In the genomic region with DNA sequence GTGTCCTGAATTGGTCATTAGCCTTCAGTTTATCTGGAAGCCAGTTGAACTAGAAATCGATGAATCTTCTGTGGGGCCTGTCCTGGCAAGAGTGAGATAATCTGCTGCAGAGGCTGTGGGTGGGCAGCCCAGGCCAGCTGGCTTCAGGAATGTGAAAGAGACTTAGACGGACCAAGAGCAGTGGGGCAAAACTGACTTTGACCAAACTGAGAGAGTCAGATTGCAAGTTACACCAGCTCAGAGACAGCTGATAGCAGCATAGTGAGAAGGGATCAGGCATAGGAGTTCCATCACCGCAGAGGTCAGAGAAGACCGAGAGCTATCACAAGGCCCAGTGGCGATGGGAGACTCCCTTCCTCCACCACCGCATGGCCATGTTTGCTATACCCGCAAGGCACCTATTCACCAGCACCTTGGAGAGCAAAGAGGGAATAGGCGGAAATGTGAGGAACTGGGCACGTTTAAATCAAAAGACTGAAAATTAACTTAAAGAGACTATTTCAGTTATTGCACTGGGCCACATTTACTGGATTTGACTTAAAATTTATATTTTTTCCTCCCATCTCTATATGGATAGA, we compare ENCODE assay signal across 1 cellular context.
TF ChIP-seq lines count a peak whose summit lies in the region.

No MANE protein-coding gene starts in this region.

TF ChIP-seq in WTC11, 78 proteins besides CTCF, POLR2A, EP300 and RAD21:
- TF ChIP-seq, protein P1, sequence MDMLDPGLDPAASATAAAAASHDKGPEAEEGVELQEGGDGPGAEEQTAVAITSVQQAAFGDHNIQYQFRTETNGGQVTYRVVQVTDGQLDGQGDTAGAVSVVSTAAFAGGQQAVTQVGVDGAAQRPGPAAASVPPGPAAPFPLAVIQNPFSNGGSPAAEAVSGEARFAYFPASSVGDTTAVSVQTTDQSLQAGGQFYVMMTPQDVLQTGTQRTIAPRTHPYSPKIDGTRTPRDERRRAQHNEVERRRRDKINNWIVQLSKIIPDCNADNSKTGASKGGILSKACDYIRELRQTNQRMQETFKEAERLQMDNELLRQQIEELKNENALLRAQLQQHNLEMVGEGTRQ (CRISPR knock-in tag; IDR thresholded peaks at IDR 0.05), result no peak
- TF ChIP-seq, protein P2, sequence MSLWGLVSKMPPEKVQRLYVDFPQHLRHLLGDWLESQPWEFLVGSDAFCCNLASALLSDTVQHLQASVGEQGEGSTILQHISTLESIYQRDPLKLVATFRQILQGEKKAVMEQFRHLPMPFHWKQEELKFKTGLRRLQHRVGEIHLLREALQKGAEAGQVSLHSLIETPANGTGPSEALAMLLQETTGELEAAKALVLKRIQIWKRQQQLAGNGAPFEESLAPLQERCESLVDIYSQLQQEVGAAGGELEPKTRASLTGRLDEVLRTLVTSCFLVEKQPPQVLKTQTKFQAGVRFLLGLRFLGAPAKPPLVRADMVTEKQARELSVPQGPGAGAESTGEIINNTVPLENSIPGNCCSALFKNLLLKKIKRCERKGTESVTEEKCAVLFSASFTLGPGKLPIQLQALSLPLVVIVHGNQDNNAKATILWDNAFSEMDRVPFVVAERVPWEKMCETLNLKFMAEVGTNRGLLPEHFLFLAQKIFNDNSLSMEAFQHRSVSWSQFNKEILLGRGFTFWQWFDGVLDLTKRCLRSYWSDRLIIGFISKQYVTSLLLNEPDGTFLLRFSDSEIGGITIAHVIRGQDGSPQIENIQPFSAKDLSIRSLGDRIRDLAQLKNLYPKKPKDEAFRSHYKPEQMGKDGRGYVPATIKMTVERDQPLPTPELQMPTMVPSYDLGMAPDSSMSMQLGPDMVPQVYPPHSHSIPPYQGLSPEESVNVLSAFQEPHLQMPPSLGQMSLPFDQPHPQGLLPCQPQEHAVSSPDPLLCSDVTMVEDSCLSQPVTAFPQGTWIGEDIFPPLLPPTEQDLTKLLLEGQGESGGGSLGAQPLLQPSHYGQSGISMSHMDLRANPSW (CRISPR knock-in tag; conservative IDR thresholded peaks at IDR 0.05; ENCODE audit: low read depth), result no peak
- TF ChIP-seq, protein P3, sequence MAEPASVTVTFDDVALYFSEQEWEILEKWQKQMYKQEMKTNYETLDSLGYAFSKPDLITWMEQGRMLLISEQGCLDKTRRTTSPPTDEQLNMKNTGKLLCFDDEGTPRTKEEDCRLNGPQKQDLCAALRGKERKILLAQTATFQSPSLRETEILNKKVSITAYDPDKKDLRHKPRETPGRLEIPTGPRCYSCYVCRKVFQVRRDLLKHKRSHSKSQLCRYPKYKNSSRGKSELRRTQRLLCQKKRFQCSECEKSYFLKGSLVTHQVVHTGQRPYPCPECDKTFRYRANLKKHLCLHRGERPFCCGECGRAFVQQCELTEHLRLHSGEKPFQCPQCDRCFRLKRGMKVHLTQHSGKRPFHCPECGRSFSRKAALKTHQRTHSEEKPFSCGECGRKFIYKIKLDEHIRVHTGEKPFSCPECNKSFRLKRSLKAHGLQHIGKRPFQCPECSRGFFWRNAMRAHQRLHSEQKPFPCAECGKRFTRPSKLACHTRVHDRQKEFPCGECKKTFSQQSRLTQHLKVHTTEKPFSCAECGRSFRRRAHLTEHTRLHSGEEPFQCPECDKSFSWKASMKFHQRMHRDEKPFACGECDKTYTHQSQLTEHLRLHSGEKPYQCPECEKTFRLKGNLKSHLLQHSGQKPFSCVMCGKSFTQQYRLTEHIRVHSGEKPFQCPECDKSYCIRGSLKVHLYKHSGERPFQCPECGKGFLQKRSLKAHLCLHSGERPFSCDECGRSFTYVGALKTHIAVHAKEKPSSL (CRISPR knock-in tag; conservative IDR thresholded peaks at IDR 0.05), result no peak
- TF ChIP-seq ZNF671 (CRISPR knock-in tag; IDR thresholded peaks at IDR 0.05) (no peak), FOXK1 (CRISPR knock-in tag; IDR thresholded peaks at IDR 0.05) (no peak), ZNF396 (CRISPR knock-in tag; IDR thresholded peaks at IDR 0.05; ENCODE audit: borderline replicate concordance) (no peak), MXD4 (CRISPR knock-in tag; IDR thresholded peaks at IDR 0.05; ENCODE audit: borderline replicate concordance) (no peak), ZNF263 (CRISPR knock-in tag; IDR thresholded peaks at IDR 0.05; ENCODE audit: low read depth) (no peak), PRRX2 (CRISPR knock-in tag; IDR thresholded peaks at IDR 0.05) (no peak), IRF2 (CRISPR knock-in tag; IDR thresholded peaks at IDR 0.05; ENCODE audit: borderline replicate concordance, low read depth) (no peak), GTF2I (CRISPR knock-in tag; conservative IDR thresholded peaks at IDR 0.05) (no peak)
- TF ChIP-seq, protein P4, sequence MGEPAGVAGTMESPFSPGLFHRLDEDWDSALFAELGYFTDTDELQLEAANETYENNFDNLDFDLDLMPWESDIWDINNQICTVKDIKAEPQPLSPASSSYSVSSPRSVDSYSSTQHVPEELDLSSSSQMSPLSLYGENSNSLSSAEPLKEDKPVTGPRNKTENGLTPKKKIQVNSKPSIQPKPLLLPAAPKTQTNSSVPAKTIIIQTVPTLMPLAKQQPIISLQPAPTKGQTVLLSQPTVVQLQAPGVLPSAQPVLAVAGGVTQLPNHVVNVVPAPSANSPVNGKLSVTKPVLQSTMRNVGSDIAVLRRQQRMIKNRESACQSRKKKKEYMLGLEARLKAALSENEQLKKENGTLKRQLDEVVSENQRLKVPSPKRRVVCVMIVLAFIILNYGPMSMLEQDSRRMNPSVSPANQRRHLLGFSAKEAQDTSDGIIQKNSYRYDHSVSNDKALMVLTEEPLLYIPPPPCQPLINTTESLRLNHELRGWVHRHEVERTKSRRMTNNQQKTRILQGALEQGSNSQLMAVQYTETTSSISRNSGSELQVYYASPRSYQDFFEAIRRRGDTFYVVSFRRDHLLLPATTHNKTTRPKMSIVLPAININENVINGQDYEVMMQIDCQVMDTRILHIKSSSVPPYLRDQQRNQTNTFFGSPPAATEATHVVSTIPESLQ (CRISPR knock-in tag; IDR thresholded peaks at IDR 0.05), result no peak
- TF ChIP-seq, protein P5, sequence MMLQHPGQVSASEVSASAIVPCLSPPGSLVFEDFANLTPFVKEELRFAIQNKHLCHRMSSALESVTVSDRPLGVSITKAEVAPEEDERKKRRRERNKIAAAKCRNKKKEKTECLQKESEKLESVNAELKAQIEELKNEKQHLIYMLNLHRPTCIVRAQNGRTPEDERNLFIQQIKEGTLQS (CRISPR knock-in tag; conservative IDR thresholded peaks at IDR 0.05), result no peak
- TF ChIP-seq, protein P6, sequence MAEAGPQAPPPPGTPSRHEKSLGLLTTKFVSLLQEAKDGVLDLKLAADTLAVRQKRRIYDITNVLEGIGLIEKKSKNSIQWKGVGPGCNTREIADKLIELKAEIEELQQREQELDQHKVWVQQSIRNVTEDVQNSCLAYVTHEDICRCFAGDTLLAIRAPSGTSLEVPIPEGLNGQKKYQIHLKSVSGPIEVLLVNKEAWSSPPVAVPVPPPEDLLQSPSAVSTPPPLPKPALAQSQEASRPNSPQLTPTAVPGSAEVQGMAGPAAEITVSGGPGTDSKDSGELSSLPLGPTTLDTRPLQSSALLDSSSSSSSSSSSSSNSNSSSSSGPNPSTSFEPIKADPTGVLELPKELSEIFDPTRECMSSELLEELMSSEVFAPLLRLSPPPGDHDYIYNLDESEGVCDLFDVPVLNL (CRISPR knock-in tag; IDR thresholded peaks at IDR 0.05; ENCODE audit: borderline replicate concordance, low read depth), result no peak
- TF ChIP-seq, protein P7, sequence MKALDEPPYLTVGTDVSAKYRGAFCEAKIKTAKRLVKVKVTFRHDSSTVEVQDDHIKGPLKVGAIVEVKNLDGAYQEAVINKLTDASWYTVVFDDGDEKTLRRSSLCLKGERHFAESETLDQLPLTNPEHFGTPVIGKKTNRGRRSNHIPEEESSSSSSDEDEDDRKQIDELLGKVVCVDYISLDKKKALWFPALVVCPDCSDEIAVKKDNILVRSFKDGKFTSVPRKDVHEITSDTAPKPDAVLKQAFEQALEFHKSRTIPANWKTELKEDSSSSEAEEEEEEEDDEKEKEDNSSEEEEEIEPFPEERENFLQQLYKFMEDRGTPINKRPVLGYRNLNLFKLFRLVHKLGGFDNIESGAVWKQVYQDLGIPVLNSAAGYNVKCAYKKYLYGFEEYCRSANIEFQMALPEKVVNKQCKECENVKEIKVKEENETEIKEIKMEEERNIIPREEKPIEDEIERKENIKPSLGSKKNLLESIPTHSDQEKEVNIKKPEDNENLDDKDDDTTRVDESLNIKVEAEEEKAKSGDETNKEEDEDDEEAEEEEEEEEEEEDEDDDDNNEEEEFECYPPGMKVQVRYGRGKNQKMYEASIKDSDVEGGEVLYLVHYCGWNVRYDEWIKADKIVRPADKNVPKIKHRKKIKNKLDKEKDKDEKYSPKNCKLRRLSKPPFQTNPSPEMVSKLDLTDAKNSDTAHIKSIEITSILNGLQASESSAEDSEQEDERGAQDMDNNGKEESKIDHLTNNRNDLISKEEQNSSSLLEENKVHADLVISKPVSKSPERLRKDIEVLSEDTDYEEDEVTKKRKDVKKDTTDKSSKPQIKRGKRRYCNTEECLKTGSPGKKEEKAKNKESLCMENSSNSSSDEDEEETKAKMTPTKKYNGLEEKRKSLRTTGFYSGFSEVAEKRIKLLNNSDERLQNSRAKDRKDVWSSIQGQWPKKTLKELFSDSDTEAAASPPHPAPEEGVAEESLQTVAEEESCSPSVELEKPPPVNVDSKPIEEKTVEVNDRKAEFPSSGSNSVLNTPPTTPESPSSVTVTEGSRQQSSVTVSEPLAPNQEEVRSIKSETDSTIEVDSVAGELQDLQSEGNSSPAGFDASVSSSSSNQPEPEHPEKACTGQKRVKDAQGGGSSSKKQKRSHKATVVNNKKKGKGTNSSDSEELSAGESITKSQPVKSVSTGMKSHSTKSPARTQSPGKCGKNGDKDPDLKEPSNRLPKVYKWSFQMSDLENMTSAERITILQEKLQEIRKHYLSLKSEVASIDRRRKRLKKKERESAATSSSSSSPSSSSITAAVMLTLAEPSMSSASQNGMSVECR (CRISPR knock-in tag; IDR thresholded peaks at IDR 0.05; ENCODE audit: borderline replicate concordance), result no peak
- TF ChIP-seq, protein P8, sequence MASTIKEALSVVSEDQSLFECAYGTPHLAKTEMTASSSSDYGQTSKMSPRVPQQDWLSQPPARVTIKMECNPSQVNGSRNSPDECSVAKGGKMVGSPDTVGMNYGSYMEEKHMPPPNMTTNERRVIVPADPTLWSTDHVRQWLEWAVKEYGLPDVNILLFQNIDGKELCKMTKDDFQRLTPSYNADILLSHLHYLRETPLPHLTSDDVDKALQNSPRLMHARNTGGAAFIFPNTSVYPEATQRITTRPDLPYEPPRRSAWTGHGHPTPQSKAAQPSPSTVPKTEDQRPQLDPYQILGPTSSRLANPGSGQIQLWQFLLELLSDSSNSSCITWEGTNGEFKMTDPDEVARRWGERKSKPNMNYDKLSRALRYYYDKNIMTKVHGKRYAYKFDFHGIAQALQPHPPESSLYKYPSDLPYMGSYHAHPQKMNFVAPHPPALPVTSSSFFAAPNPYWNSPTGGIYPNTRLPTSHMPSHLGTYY (CRISPR knock-in tag; IDR thresholded peaks at IDR 0.05), result no peak
- TF ChIP-seq, protein P9, sequence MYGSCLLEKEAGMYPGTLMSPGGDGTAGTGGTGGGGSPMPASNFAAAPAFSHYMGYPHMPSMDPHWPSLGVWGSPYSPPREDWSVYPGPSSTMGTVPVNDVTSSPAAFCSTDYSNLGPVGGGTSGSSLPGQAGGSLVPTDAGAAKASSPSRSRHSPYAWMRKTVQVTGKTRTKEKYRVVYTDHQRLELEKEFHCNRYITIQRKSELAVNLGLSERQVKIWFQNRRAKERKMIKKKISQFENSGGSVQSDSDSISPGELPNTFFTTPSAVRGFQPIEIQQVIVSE (CRISPR knock-in tag; IDR thresholded peaks at IDR 0.05; ENCODE audit: borderline replicate concordance), result no peak
